ENCODE assay signal across 8 cellular contexts in genomic region chr6:112252571-112253504, GRCh38. TPM values are rescaled to one million over a fixed set of nuclear protein-coding genes. Genes with fewer than 3 reads are reported as not detected.
DNase-seq lines count a peak whose midpoint lies in the region; FAIRE-seq and TF ChIP-seq lines count a peak whose summit lies in the region.

No MANE protein-coding gene starts in this region.

- intact Hi-C loops in ovary (cut with DNase I): loop anchor here in 1 of 4 donors (5.0 kb wide), 1 partner anchor 51 kb away; no protein-coding TSS in a partner anchor

- TF ChIP-seq EP300 in ovary (IDR thresholded peaks at IDR 0.05): no peak

- 5 to 12% (median 7%) methylated on average over 2 of the region's 2 CpGs for WGBS in ovary, 3 donors
- WGBS in small intestine, 3 donors: 38 to 48% (median 44%) methylated on average over 2 of the region's 2 CpGs

- no peaks in the 10 kb centered on the region for H3K9me3 ChIP-seq in ovary
- no peaks in the 10 kb centered on the region for H3K9me3 ChIP-seq in small intestine (ENCODE audit: control insufficient read depth, low read depth)

- peaks cover 6% of the 10 kb centered on the region for H3K4me1 ChIP-seq in ovary (ENCODE audit: insufficient read depth)
- no peaks in the 10 kb centered on the region for H3K4me1 ChIP-seq in small intestine (ENCODE audit: control insufficient read depth in 2 of 2, insufficient read depth in 1 of 2, low read depth in 1 of 2, low read length in 1 of 2)

- TF ChIP-seq CTCF in fibroblast of pulmonary artery (IDR thresholded peaks at IDR 0.05; ENCODE audit: low read length, missing control alignments): no peak
- no peak for TF ChIP-seq CTCF in ovary (IDR thresholded peaks at IDR 0.05)

- no peak for FAIRE-seq in small intestine (lab: Jason Lieb, UNC)

- no peaks in the 10 kb centered on the region for H3K27me3 ChIP-seq in ovary
- H3K27me3 ChIP-seq in small intestine (ENCODE audit: control insufficient read depth in 2 of 2, insufficient read depth in 2 of 2, low read length in 2 of 2): peaks cover 2 to 7% of the 10 kb centered on the region in 2 donors

- TF ChIP-seq POLR2A in ovary (IDR thresholded peaks at IDR 0.05): no peak

- H3K4me3 ChIP-seq in fibroblast of pulmonary artery (replicated peaks; ENCODE audit: low read depth, low read length) (peak overlapping the region; percentile 83), ovary (peak overlapping the region; percentile 83), small intestine (ENCODE audit: low read depth in 1 of 2, low read length in 2 of 2) (no peak overlapping the region)

- no peaks in the 10 kb centered on the region for H3K36me3 ChIP-seq in ovary
- H3K36me3 ChIP-seq in small intestine (ENCODE audit: control insufficient read depth in 2 of 2, insufficient read depth in 2 of 2, low read length in 2 of 2): no peaks in the 10 kb centered on the region

- H3K27ac ChIP-seq in ovary (peak overlapping the region in 1 of 2 donors; percentile 76), small intestine (ENCODE audit: low read depth in 1 of 2, low read length in 1 of 2) (peak overlapping the region in 1 of 2 donors; percentile 89)

- peak; percentile 22 for DNase-seq in COLO829 (ENCODE audit: low spot score)
- DNase-seq in fibroblast of pulmonary artery (ENCODE audit: low read depth): peak; percentile 58
- DNase-seq in ovary: no peak
- DNase-seq in NCI-H1694 (lab: John Stamatoyannopoulos, UW): no peak
- DNase-seq in NCI-H1930 (lab: John Stamatoyannopoulos, UW): no peak
- no peak for DNase-seq in NCI-H1417 treated with DMSO at 0.1 percent for 48 hours (lab: John Stamatoyannopoulos, UW)
- no peak for DNase-seq in small intestine

TF ChIP-seq in PFSK-1, 5 proteins besides CTCF, POLR2A, EP300 and RAD21:
- TF ChIP-seq REST (IDR thresholded peaks at IDR 0.05; ENCODE audit: insufficient read depth in 1 of 2, low read depth in 2 of 2, low read length in 2 of 2) (no peak), SIN3A (IDR thresholded peaks at IDR 0.05; ENCODE audit: borderline replicate concordance, insufficient read depth, low read length) (no peak), FOXP2 (optimal IDR thresholded peaks at IDR 0.05; ENCODE audit: borderline replicate concordance, extremely low read depth, extremely low read length, insufficient read depth) (no peak), TAF1 (IDR thresholded peaks at IDR 0.05; ENCODE audit: borderline replicate concordance, insufficient read depth, low read length) (0 out of 2 replicates have a peak, but pooled peaks have one; percentile 24), POLR2AphosphoS5 (IDR thresholded peaks at IDR 0.05; ENCODE audit: low read depth, low read length) (no peak)

RNA-seq across cellular contexts. Expression of gene LAMA4, which starts 1.5 kb away (rescaled TPM):
- 185 TPM for polyA plus RNA-seq in PFSK-1 (2012; ENCODE audit: insufficient read length, low read depth)
- 10 to 100 TPM; 29.0 to 92.8 (median 42.5) TPM for total RNA-seq in ovary
- polyA plus RNA-seq in ovary (10 to 100 TPM; 32.3 to 84.7 TPM), small intestine (10 to 100 TPM in 1 of 3 donors, 1 to 10 TPM in 2; 2.0 to 12.4 (median 5.9) TPM)

Comparison
In these comparisons a context has a peak if more than half of its experiments do, and no peak if none do; other contexts are left out.
1. DNase-seq: peak in COLO829 (single experiment) and fibroblast of pulmonary artery (single experiment); none in ovary (0 of 5), NCI-H1694 (single experiment), NCI-H1930 (0 of 2), NCI-H1417 treated with DMSO at 0.1 percent for 48 hours (single experiment) and small intestine (single experiment).
2. H3K4me3 ChIP-seq: peak in fibroblast of pulmonary artery (single experiment) and ovary (single experiment); none in small intestine (0 of 2).